Comparison of ENCODE assay signal across 16 cellular contexts in the genomic region with DNA sequence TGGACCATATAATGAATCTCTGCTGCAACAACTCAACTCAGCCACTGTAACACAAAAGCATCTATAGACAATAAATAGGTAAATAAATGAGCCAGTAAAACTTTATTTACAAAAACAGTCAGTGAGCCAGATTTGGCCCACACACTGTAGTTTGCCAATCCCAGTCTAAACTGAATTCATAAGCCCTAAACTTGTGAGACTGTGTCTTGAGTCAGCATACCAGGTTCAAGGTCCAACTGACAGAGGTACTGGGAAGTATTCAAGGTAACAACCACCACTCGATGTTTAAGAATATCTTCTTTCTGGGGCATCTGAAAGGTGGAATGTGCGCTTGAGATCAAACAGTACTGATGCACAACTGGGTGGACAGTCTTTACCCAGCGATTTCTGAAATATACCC.
"Had no signal": no experiment of that assay in that cellular context is flagged by ENCODE, and none has a peak within 500 bp of the region (broad histone marks: within the 10 kb centered on the region; RNA-seq: fewer than 3 reads in every experiment).

No MANE protein-coding gene starts in this region.

- H3K4me3 ChIP-seq: dorsolateral prefrontal cortex, left lung, thyroid gland had no signal

- H3K9me3 ChIP-seq: left lung, thyroid gland had no signal

- H3K27ac Mint-ChIP-seq: activated CD4-positive, alpha-beta memory T cell treated with anti-CD3 and anti-CD28 coated beads for 36 hours; activated naive CD8-positive, alpha-beta T cell; naive B cell; T-helper 2 cell treated with Interferon-gamma antibody and Interleukin-4, amounts not matched to agents 5 μg/mL and 100 μg/mL, for 36 hours had no signal

- FAIRE-seq: TTC549 had no signal

- ATAC-seq: left lung had no signal

- H3K4me1 ChIP-seq: left lung, thyroid gland had no signal

- H3K9me3 Mint-ChIP-seq: activated CD4-positive, alpha-beta memory T cell treated with anti-CD3 and anti-CD28 coated beads for 36 hours; T-helper 2 cell treated with Interferon-gamma antibody and Interleukin-4, amounts not matched to agents 5 μg/mL and 100 μg/mL, for 36 hours had no signal

- H3K4me3 Mint-ChIP-seq: activated CD4-positive, alpha-beta memory T cell treated with anti-CD3 and anti-CD28 coated beads for 36 hours; activated naive CD8-positive, alpha-beta T cell; naive B cell; T-helper 2 cell treated with Interferon-gamma antibody and Interleukin-4, amounts not matched to agents 5 μg/mL and 100 μg/mL, for 36 hours had no signal

- H3K27me3 Mint-ChIP-seq: activated CD4-positive, alpha-beta memory T cell treated with anti-CD3 and anti-CD28 coated beads for 36 hours; activated naive CD8-positive, alpha-beta T cell; naive B cell had no signal

- H3K4me1 Mint-ChIP-seq: naive B cell had no signal

- DNase-seq: activated CD4-positive, alpha-beta memory T cell treated with anti-CD3 and anti-CD28 coated beads for 36 hours; activated T-cell treated with anti-CD3 and anti-CD28 coated beads for 4 hours; amniotic stem cell; dorsolateral prefrontal cortex; foreskin fibroblast; islet precursor cell; left lung; naive B cell; retina; stimulated activated CD4-positive, alpha-beta T cell treated with anti-CD3 and anti-CD28 coated beads, Interleukin-2, amount 100 ng/mL, for 24 hours; stimulated activated naive CD4-positive, alpha-beta T cell treated with Interleukin-2 at 50 U/mL for 16 hours; thyroid gland had no signal

- H3K27ac ChIP-seq: dorsolateral prefrontal cortex, epithelial cell of prostate, left lung, thyroid gland had no signal

- H3K27me3 ChIP-seq: dorsolateral prefrontal cortex, left lung, thyroid gland had no signal
